1 cellular context compared by ENCODE assay signal in genomic region chr17:48016112-48016511, GRCh38.
TF ChIP-seq lines count a peak whose summit lies in the region.

No MANE protein-coding gene starts in this region.

TF ChIP-seq in K562, 482 proteins besides CTCF, POLR2A, EP300 and RAD21:
- TF ChIP-seq OTX1 (CRISPR knock-in tag; IDR thresholded peaks at IDR 0.05) (no peak), HINFP (tag; conservative IDR thresholded peaks at IDR 0.05; ENCODE audit: low read depth) (no peak), JUND (IDR thresholded peaks at IDR 0.05; ENCODE audit: borderline replicate concordance, low read depth, low read length) (peak; percentile 66; the same call in 1 of the 2 replicates), JUND (tag; IDR thresholded peaks at IDR 0.05; ENCODE audit: borderline replicate concordance, low read depth, low read length) (peak; percentile 59; the same call in 1 of the 3 replicates), FOSL1 (tag; conservative IDR thresholded peaks at IDR 0.05) (peak; percentile 86), POLR2AphosphoS2 (IDR thresholded peaks at IDR 0.05; ENCODE audit: low read length) (no peak), SP1 (CRISPR knock-in tag; IDR thresholded peaks at IDR 0.05) (no peak), ARID1B (IDR thresholded peaks at IDR 0.05) (peak; percentile 29; the same call in 1 of the 2 replicates)
- TF ChIP-seq, protein P1, sequence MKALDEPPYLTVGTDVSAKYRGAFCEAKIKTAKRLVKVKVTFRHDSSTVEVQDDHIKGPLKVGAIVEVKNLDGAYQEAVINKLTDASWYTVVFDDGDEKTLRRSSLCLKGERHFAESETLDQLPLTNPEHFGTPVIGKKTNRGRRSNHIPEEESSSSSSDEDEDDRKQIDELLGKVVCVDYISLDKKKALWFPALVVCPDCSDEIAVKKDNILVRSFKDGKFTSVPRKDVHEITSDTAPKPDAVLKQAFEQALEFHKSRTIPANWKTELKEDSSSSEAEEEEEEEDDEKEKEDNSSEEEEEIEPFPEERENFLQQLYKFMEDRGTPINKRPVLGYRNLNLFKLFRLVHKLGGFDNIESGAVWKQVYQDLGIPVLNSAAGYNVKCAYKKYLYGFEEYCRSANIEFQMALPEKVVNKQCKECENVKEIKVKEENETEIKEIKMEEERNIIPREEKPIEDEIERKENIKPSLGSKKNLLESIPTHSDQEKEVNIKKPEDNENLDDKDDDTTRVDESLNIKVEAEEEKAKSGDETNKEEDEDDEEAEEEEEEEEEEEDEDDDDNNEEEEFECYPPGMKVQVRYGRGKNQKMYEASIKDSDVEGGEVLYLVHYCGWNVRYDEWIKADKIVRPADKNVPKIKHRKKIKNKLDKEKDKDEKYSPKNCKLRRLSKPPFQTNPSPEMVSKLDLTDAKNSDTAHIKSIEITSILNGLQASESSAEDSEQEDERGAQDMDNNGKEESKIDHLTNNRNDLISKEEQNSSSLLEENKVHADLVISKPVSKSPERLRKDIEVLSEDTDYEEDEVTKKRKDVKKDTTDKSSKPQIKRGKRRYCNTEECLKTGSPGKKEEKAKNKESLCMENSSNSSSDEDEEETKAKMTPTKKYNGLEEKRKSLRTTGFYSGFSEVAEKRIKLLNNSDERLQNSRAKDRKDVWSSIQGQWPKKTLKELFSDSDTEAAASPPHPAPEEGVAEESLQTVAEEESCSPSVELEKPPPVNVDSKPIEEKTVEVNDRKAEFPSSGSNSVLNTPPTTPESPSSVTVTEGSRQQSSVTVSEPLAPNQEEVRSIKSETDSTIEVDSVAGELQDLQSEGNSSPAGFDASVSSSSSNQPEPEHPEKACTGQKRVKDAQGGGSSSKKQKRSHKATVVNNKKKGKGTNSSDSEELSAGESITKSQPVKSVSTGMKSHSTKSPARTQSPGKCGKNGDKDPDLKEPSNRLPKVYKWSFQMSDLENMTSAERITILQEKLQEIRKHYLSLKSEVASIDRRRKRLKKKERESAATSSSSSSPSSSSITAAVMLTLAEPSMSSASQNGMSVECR (CRISPR knock-in tag; IDR thresholded peaks at IDR 0.05), result no peak
